Comparison of ENCODE assay signal across 20 cellular contexts in genomic region chr9:109424618-109425017, GRCh38.
"Had no signal": no experiment of that assay in that cellular context is flagged by ENCODE, and none has a peak within 500 bp of the region (broad histone marks: within the 10 kb centered on the region; RNA-seq: fewer than 3 reads in every experiment).

No MANE protein-coding gene starts in this region.

- H3K9me3 ChIP-seq: SK-N-SH had no signal

- H3K27ac ChIP-seq: HL-60, KMS-11 had no signal

- ATAC-seq: K562 had no signal

- H3K4me3 ChIP-seq: K562 had no signal

- DNase-seq: Kasumi-1, MM.1S, NCI-H1092 treated with DMSO at 0.1 percent for 48 hours, NCI-H1436, NCI-H187, NCI-H2029, NCI-H2081 treated with DMSO at 0.1 percent for 48 hours, NCI-H2171, NCI-H226, NCI-H446, NCI-H510A, NCI-H524 treated with DMSO at 0.1 percent for 48 hours, NCI-H69, NCI-H774, RPMI8226, SHP77, SK-N-SH had no signal

- H3K4me2 ChIP-seq: KMS-11, SK-N-SH had no signal

- H3K9ac ChIP-seq: KMS-11, SK-N-SH had no signal
